Comparison of ENCODE assay signal across 1 cellular context in genomic region chr1:207067695-207068094, GRCh38.
TF ChIP-seq lines count a peak whose summit lies in the region.

No MANE protein-coding gene starts in this region.

TF ChIP-seq in HepG2, 621 proteins besides CTCF, POLR2A, EP300 and RAD21 (continued from another document):
- TF ChIP-seq ZNF576 (CRISPR knock-in tag; IDR thresholded peaks at IDR 0.05): no peak
- TF ChIP-seq ATRX (CRISPR knock-in tag; IDR thresholded peaks at IDR 0.05; ENCODE audit: borderline replicate concordance): no peak
- TF ChIP-seq ZBTB20 (CRISPR knock-in tag; IDR thresholded peaks at IDR 0.05; ENCODE audit: borderline replicate concordance, low read depth): peak; percentile 29; the same call in 1 of the 2 replicates
- TF ChIP-seq ZNF687 (CRISPR knock-in tag; IDR thresholded peaks at IDR 0.05): no peak
- TF ChIP-seq ZNF362 (CRISPR knock-in tag; IDR thresholded peaks at IDR 0.05; ENCODE audit: borderline replicate concordance): no peak
- no peak for TF ChIP-seq ELK4 (CRISPR knock-in tag; IDR thresholded peaks at IDR 0.05; ENCODE audit: borderline replicate concordance)
- no peak for TF ChIP-seq ZBTB46 (CRISPR knock-in tag; IDR thresholded peaks at IDR 0.05; ENCODE audit: borderline replicate concordance)
- TF ChIP-seq LRRFIP1 (CRISPR knock-in tag; conservative IDR thresholded peaks at IDR 0.05): no peak
- TF ChIP-seq TARDBP (CRISPR knock-in tag; IDR thresholded peaks at IDR 0.05): no peak
